Comparison of ENCODE assay signal across 1 cellular context in genomic region chr14:89500303-89500702, GRCh38.
TF ChIP-seq lines count a peak whose summit lies in the region.

No MANE protein-coding gene starts in this region.

TF ChIP-seq in HepG2, 621 proteins besides CTCF, POLR2A, EP300 and RAD21 (continued from another document):
- TF ChIP-seq HIC2 (CRISPR knock-in tag; IDR thresholded peaks at IDR 0.05; ENCODE audit: low read depth) (no peak), NR2F6 (IDR thresholded peaks at IDR 0.05) (no peak), NR2F6 (CRISPR knock-in tag; IDR thresholded peaks at IDR 0.05) (0 out of 2 replicates have a peak, but pooled peaks have one; percentile 18), HNF4A (CRISPR knock-in tag; IDR thresholded peaks at IDR 0.05) (0 out of 2 replicates have a peak, but pooled peaks have one; percentile 3), DZIP1 (CRISPR knock-in tag; IDR thresholded peaks at IDR 0.05) (no peak)
- TF ChIP-seq, protein P1, sequence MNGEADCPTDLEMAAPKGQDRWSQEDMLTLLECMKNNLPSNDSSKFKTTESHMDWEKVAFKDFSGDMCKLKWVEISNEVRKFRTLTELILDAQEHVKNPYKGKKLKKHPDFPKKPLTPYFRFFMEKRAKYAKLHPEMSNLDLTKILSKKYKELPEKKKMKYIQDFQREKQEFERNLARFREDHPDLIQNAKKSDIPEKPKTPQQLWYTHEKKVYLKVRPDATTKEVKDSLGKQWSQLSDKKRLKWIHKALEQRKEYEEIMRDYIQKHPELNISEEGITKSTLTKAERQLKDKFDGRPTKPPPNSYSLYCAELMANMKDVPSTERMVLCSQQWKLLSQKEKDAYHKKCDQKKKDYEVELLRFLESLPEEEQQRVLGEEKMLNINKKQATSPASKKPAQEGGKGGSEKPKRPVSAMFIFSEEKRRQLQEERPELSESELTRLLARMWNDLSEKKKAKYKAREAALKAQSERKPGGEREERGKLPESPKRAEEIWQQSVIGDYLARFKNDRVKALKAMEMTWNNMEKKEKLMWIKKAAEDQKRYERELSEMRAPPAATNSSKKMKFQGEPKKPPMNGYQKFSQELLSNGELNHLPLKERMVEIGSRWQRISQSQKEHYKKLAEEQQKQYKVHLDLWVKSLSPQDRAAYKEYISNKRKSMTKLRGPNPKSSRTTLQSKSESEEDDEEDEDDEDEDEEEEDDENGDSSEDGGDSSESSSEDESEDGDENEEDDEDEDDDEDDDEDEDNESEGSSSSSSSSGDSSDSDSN (CRISPR knock-in tag; IDR thresholded peaks at IDR 0.05) = no peak
